In genomic region chr11:115653076-115653475, GRCh38 we compare ENCODE assay signal across 23 cellular contexts.
"Had no signal": no experiment of that assay in that cellular context is flagged by ENCODE, and none has a peak within 500 bp of the region (broad histone marks: within the 10 kb centered on the region; RNA-seq: fewer than 3 reads in every experiment).

No MANE protein-coding gene starts in this region.

- ATAC-seq: right lobe of liver, T-helper 17 cell had no signal

- H2AFZ ChIP-seq: parathyroid adenoma had no signal

- H3K4me3 ChIP-seq: cardiac muscle cell, mucosa of descending colon, right lobe of liver, skin epidermis, tibial artery had no signal

- H3K9ac ChIP-seq: parathyroid adenoma had no signal

- H3K27ac ChIP-seq: cardiac muscle cell, parathyroid adenoma, right lobe of liver, skin epidermis, tibial artery had no signal

- DNase-seq: activated CD4-positive, alpha-beta memory T cell treated with anti-CD3 and anti-CD28 coated beads for 36 hours; activated CD4-positive, alpha-beta T cell treated with anti-CD3 and anti-CD28 coated beads for 48 hours; activated effector memory CD4-positive, alpha-beta T cell treated with Interleukin-2 at 50 U/mL for 16 hours; activated naive CD4-positive, alpha-beta T cell treated with anti-CD3 and anti-CD28 coated beads for 36 hours; activated naive CD8-positive, alpha-beta T cell treated with anti-CD3 and anti-CD28 coated beads, Interleukin-2, amount 10 ng/mL, durations not matched to agents 7 days and 5 days; activated T-cell treated with anti-CD3 and anti-CD28 coated beads, Interleukin-2, amount 50 U/mL, for 48 hours; amniotic stem cell; cortex of kidney; erythroblast; foreskin melanocyte; hippocampal formation; left colon; mesendoderm; mucosa of descending colon; nucleus accumbens; right lobe of liver; stimulated activated CD4-positive, alpha-beta T cell treated with anti-CD3 and anti-CD28 coated beads, Interleukin-1b, Interleukin-23, amount 100 ng/mL, for 48 hours; substantia nigra; T-helper 17 cell; tibial artery had no signal

- H3K4me1 ChIP-seq: parathyroid adenoma, right lobe of liver, tibial artery had no signal

- H3K27me3 ChIP-seq: cardiac muscle cell, right lobe of liver had no signal

- H3K36me3 ChIP-seq: cardiac muscle cell, right lobe of liver, tibial artery had no signal

- H3K79me2 ChIP-seq: parathyroid adenoma had no signal

- H3K9me3 ChIP-seq: mucosa of descending colon, right lobe of liver, tibial artery had no signal
